In the genomic region with DNA sequence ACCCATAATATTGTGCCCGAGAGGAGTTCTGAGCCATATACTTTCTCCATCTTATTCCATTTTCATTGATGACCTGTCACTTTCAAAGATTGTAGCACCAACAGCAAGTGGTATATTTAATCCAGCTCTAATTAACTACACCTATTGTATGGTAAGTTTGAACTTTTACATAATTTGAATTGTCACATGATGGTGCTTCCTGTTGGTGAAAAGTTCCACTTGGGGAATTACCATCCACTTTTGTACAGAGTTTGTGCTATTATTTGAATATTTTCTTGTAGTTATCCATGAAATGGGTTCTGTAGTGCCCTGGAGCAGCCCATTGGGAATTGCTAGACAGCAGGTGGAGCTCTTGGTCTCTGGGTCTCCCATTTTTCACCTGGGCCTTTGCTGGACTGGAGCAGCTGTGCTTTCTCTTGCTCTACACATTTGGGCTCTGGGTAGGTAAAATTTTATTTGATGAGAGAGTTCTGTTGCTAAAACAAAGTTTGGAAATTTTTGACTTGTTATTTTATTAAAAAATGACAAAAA, we compare ENCODE assay signal across 8 cellular contexts. TPM values are rescaled to one million over a fixed set of nuclear protein-coding genes. Genes with fewer than 3 reads are reported as not detected.
A peak's percentile ranks its signal among the peaks of the same experiment; 100 is the strongest.
DNase-seq lines count a peak whose midpoint lies in the region; ATAC-seq and TF ChIP-seq lines count a peak whose summit lies in the region.

No MANE protein-coding gene starts in this region.

- DNase-seq in Caco-2, result peak; percentile 63 to 70
- peak; percentile 49 for DNase-seq in WTC11 (ENCODE audit: low spot score)
- DNase-seq in left lung, result no peak
- no peak for DNase-seq in activated CD4-positive, alpha-beta memory T cell treated with anti-CD3 and anti-CD28 coated beads for 36 hours

- CTCF ChIA-PET in Caco-2 (lab: Charles Lee) (interaction anchor here (0.6 to 2.4 kb wide), 7 partner anchors 18 to 713 kb away, joined by 3 to 38 read pairs (median 5); no protein-coding TSS in a partner anchor), HEK293 (lab: Yijun Ruan, JAX) (interaction anchor here (0.6 to 2.7 kb wide), 16 partner anchors 11 to 413 kb away, joined by 3 to 10 read pairs (median 3); no protein-coding TSS in a partner anchor), WTC11 (lab: Charles Lee) (interaction anchor here (0.6 to 3.4 kb wide), 15 partner anchors 11 to 531 kb away, joined by 3 to 44 read pairs (median 5); a partner anchor contains a TSS)
- CTCF ChIA-PET in activated CD4-positive, alpha-beta memory T cell treated with anti-CD3 and anti-CD28 coated beads for 36 hours (lab: Charles Lee), result interaction anchor here (0.7 to 1.5 kb wide), 6 partner anchors 10 to 189 kb away, joined by 3 to 7 read pairs (median 3); no protein-coding TSS in a partner anchor

- H3K27ac Mint-ChIP-seq in Caco-2 (ENCODE audit: unreplicated experiment), result no peak overlapping the region
- no peak overlapping the region for H3K27ac Mint-ChIP-seq in WTC11
- H3K27ac Mint-ChIP-seq in activated CD4-positive, alpha-beta memory T cell treated with anti-CD3 and anti-CD28 coated beads for 36 hours, result no peak overlapping the region

- H3K4me3 Mint-ChIP-seq in Caco-2 (ENCODE audit: unreplicated experiment), result no peak overlapping the region
- H3K4me3 Mint-ChIP-seq in WTC11, result no peak overlapping the region
- no peak overlapping the region for H3K4me3 Mint-ChIP-seq in activated CD4-positive, alpha-beta memory T cell treated with anti-CD3 and anti-CD28 coated beads for 36 hours

- H3K27me3 Mint-ChIP-seq in Caco-2 (ENCODE audit: insufficient read depth, unreplicated experiment) (peaks cover 7% of the 10 kb centered on the region), WTC11 (ENCODE audit: low read depth) (no peaks in the 10 kb centered on the region)
- no peaks in the 10 kb centered on the region for H3K27me3 Mint-ChIP-seq in activated CD4-positive, alpha-beta memory T cell treated with anti-CD3 and anti-CD28 coated beads for 36 hours

- H3K36me3 Mint-ChIP-seq in Caco-2 (ENCODE audit: insufficient read depth, unreplicated experiment) (no peaks in the 10 kb centered on the region), WTC11 (no peaks in the 10 kb centered on the region)
- H3K36me3 Mint-ChIP-seq in activated CD4-positive, alpha-beta memory T cell treated with anti-CD3 and anti-CD28 coated beads for 36 hours, result no peaks in the 10 kb centered on the region

- intact Hi-C loops in Caco-2 (cut with micrococcal nuclease; ENCODE audit: unreplicated experiment), result loop anchor here (1.0 to 2.0 kb wide), 6 partner anchors 34 to 458 kb away; no protein-coding TSS in a partner anchor
- intact Hi-C loops in left lung (cut with DNase I), result no loop called here
- intact Hi-C loops in activated CD4-positive, alpha-beta memory T cell treated with anti-CD3 and anti-CD28 coated beads for 36 hours (cut with micrococcal nuclease), result no loop called here

- TF ChIP-seq CTCF in Caco-2 (IDR thresholded peaks at IDR 0.05; ENCODE audit: insufficient read depth in 1 of 2, low read depth in 1 of 2, low read length in 1 of 2, severe bottlenecking in 1 of 2, unreplicated experiment in 1 of 2), result peak; percentile 65 to 85
- TF ChIP-seq CTCF in HEK293 (tag by site-specific recombination; IDR thresholded peaks at IDR 0.05), result no peak
- TF ChIP-seq CTCF in WTC11 (IDR thresholded peaks at IDR 0.05), result no peak
- TF ChIP-seq CTCF in left lung (IDR thresholded peaks at IDR 0.05), result no peak

- no peak overlapping the region for H3K27ac ChIP-seq in HEK293 (ENCODE audit: extremely low read depth, low read depth, low read length)
- H3K27ac ChIP-seq in left lung, result peak overlapping the region in 1 of 2 donors; percentile 9

- H3K27me3 ChIP-seq in Caco-2 (replicated peaks; ENCODE audit: control insufficient read depth, insufficient read depth, low read length) (no peaks in the 10 kb centered on the region), left lung (no peaks in the 10 kb centered on the region)

- H3K36me3 ChIP-seq in Caco-2 (ENCODE audit: control insufficient read depth, insufficient read depth, low read length), result no peaks in the 10 kb centered on the region
- H3K36me3 ChIP-seq in HEK293 (ENCODE audit: control insufficient read depth in 2 of 2, insufficient read depth in 1 of 2, low read length in 2 of 2), result no peaks in the 10 kb centered on the region
- no peaks in the 10 kb centered on the region for H3K36me3 ChIP-seq in left lung

- POLR2A ChIA-PET in Caco-2 (lab: Charles Lee) (no interaction called here), HEK293 (lab: Yijun Ruan, JAX) (no interaction called here), WTC11 (lab: Charles Lee) (interaction anchor here (1.0 kb wide), 1 partner anchor 8 kb away, joined by 4 read pairs; a partner anchor contains a TSS)
- POLR2A ChIA-PET in activated CD4-positive, alpha-beta memory T cell treated with anti-CD3 and anti-CD28 coated beads for 36 hours (lab: Charles Lee), result no interaction called here

- H3K4me1 Mint-ChIP-seq in Caco-2 (ENCODE audit: low read depth, unreplicated experiment), result no peaks in the 10 kb centered on the region
- H3K4me1 Mint-ChIP-seq in WTC11, result no peaks in the 10 kb centered on the region
- H3K4me1 Mint-ChIP-seq in activated CD4-positive, alpha-beta memory T cell treated with anti-CD3 and anti-CD28 coated beads for 36 hours (ENCODE audit: low read depth), result peaks cover 11% of the 10 kb centered on the region

- ATAC-seq in WTC11, result peak; percentile 96
- ATAC-seq in left lung, result peak; percentile 78
- ATAC-seq in HG03520 (IDR thresholded peaks at IDR 0.05; ENCODE audit: unreplicated experiment), result no peak
- ATAC-seq in HG02981 (IDR thresholded peaks at IDR 0.05; ENCODE audit: unreplicated experiment), result no peak
- no peak for ATAC-seq in HG02938 (IDR thresholded peaks at IDR 0.05; ENCODE audit: unreplicated experiment)

- H3K9me3 Mint-ChIP-seq in Caco-2 (ENCODE audit: unreplicated experiment) (no peaks in the 10 kb centered on the region), WTC11 (no peaks in the 10 kb centered on the region)
- H3K9me3 Mint-ChIP-seq in activated CD4-positive, alpha-beta memory T cell treated with anti-CD3 and anti-CD28 coated beads for 36 hours, result no peaks in the 10 kb centered on the region

- H3K9me3 ChIP-seq in Caco-2 (no peaks in the 10 kb centered on the region), HEK293 (ENCODE audit: control insufficient read depth, insufficient read depth, low read depth, low read length) (no peaks in the 10 kb centered on the region), left lung (no peaks in the 10 kb centered on the region)

- H3K4me3 ChIP-seq in Caco-2 (ENCODE audit: low read depth, low read length), result no peak overlapping the region
- H3K4me3 ChIP-seq in HEK293 (ENCODE audit: low read depth, low read length), result no peak overlapping the region
- no peak overlapping the region for H3K4me3 ChIP-seq in left lung

- no TSS peak for BruUV-seq in Caco-2 (replicated peaks; lab: Mats Ljungman, UMichigan)

- H3K4me1 ChIP-seq in Caco-2 (no peaks in the 10 kb centered on the region), HEK293 (ENCODE audit: control insufficient read depth, insufficient read depth, low read length) (no peaks in the 10 kb centered on the region), left lung (peaks cover 0 to 6% of the 10 kb centered on the region in 2 donors)

TF ChIP-seq in HEK293, 187 proteins besides CTCF, POLR2A, EP300 and RAD21:
- TF ChIP-seq ZNF654 (tag by site-specific recombination; IDR thresholded peaks at IDR 0.05; ENCODE audit: low read depth) (peak; percentile 25), ZFHX2 (tag by site-specific recombination; conservative IDR thresholded peaks at IDR 0.05) (no peak)

TF ChIP-seq in WTC11, 78 proteins besides CTCF, POLR2A, EP300 and RAD21:
- TF ChIP-seq SMAD4 (CRISPR knock-in tag; IDR thresholded peaks at IDR 0.05), result no peak
- TF ChIP-seq, protein P1, sequence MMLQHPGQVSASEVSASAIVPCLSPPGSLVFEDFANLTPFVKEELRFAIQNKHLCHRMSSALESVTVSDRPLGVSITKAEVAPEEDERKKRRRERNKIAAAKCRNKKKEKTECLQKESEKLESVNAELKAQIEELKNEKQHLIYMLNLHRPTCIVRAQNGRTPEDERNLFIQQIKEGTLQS (CRISPR knock-in tag; conservative IDR thresholded peaks at IDR 0.05), result no peak

RNA-seq across cellular contexts. Expression of a gene that starts 3.0 kb away (rescaled TPM):
- total RNA-seq in Caco-2 (2022) (not detected in 2 replicates), WTC11 (2021) (not detected in 3 replicates), left lung (1 to 10 TPM in 1 of 2 donors, under 1 TPM in 1; 0.97 to 1.1 TPM)
- not detected for total RNA-seq in activated CD4-positive, alpha-beta memory T cell treated with anti-CD3 and anti-CD28 coated beads for 36 hours

RNA-seq across cellular contexts. Expression of a gene that starts 7.5 kb away (rescaled TPM):
- total RNA-seq in Caco-2 (2022), result 1.8 and 2.8 TPM in 2 replicates
- 1.3 to 2.0 TPM (median 1.8 TPM) in 3 replicates for total RNA-seq in WTC11 (2021)
- total RNA-seq in left lung, result 1 to 10 TPM in 1 of 2 donors, under 1 TPM in 1; 0.81 to 1.2 TPM
- total RNA-seq in activated CD4-positive, alpha-beta memory T cell treated with anti-CD3 and anti-CD28 coated beads for 36 hours, result 1 to 10 TPM; 3.3 to 3.4 TPM

RNA-seq across cellular contexts. Expression of a gene that starts 7.7 kb away (rescaled TPM):
- 159 and 184 TPM in 2 replicates for total RNA-seq in Caco-2 (2022)
- 98.4 to 111 TPM (median 102 TPM) in 3 replicates for total RNA-seq in WTC11 (2021)
- total RNA-seq in left lung, result 10 to 100 TPM; 38.6 to 53.5 TPM
- total RNA-seq in activated CD4-positive, alpha-beta memory T cell treated with anti-CD3 and anti-CD28 coated beads for 36 hours, result 100 to 1,000 TPM; 131 to 134 TPM

RNA-seq across cellular contexts. Expression of a gene that starts 32.3 kb away (rescaled TPM):
- total RNA-seq in Caco-2 (2022) (0.19 and 0.57 TPM in 2 replicates), WTC11 (2021) (not detected in 3 replicates), left lung (1 to 10 TPM; 2.7 to 3.1 TPM)
- total RNA-seq in activated CD4-positive, alpha-beta memory T cell treated with anti-CD3 and anti-CD28 coated beads for 36 hours, result not detected

Comparison
In these comparisons a context has a peak if more than half of its experiments do, and no peak if none do; other contexts are left out.
1. DNase-seq: peak in Caco-2 (2 of 2) and WTC11 (single experiment); none in left lung (0 of 2) and activated CD4-positive, alpha-beta memory T cell treated with anti-CD3 and anti-CD28 coated beads for 36 hours (single experiment).
2. CTCF ChIP-seq: peak in Caco-2 (2 of 2); none in HEK293 (single experiment), WTC11 (single experiment) and left lung (0 of 2).
3. ATAC-seq: peak in WTC11 (single experiment) and left lung (single experiment); none in HG03520 (single experiment), HG02981 (single experiment) and HG02938 (single experiment).